Comparison of ENCODE assay signal across 9 cellular contexts in genomic region chr10:60140681-60141632, GRCh38.
A peak's percentile ranks its signal among the peaks of the same experiment; 100 is the strongest.
DNase-seq lines count a peak whose midpoint lies in the region; ATAC-seq and TF ChIP-seq lines count a peak whose summit lies in the region.
"Had no signal": no experiment of that assay in that cellular context is flagged by ENCODE, and none has a peak within 500 bp of the region (broad histone marks: within the 10 kb centered on the region; RNA-seq: fewer than 3 reads in every experiment).

No MANE protein-coding gene starts in this region.

- H3K79me2 ChIP-seq in fibroblast of lung (ENCODE audit: control insufficient read depth, insufficient read depth, low read length) (no peaks in the 10 kb centered on the region), osteoblast (ENCODE audit: insufficient read depth, low read length) (no peaks in the 10 kb centered on the region)

- H3K4me3 Mint-ChIP-seq in activated T-cell treated with anti-CD3 and anti-CD28 coated beads, Interleukin-2, amount 50 U/mL, for 24 hours: no peak overlapping the region
- H3K4me3 Mint-ChIP-seq in activated CD4-positive, alpha-beta T cell treated with anti-CD3 and anti-CD28 coated beads for 36 hours: no peak overlapping the region
- H3K4me3 Mint-ChIP-seq: activated B cell treated with CpG ODN at 0.5 μM for 24 hours had no signal

- H3K27ac Mint-ChIP-seq in activated T-cell treated with anti-CD3 and anti-CD28 coated beads, Interleukin-2, amount 50 U/mL, for 24 hours: no peak overlapping the region
- no peak overlapping the region for H3K27ac Mint-ChIP-seq in activated CD4-positive, alpha-beta T cell treated with anti-CD3 and anti-CD28 coated beads for 36 hours
- H3K27ac Mint-ChIP-seq: activated B cell treated with CpG ODN at 0.5 μM for 24 hours had no signal

- no peak overlapping the region for H3K9ac ChIP-seq in fibroblast of lung (ENCODE audit: insufficient read depth, low read length)

- H3K27me3 Mint-ChIP-seq in activated T-cell treated with anti-CD3 and anti-CD28 coated beads, Interleukin-2, amount 50 U/mL, for 24 hours: no peaks in the 10 kb centered on the region
- no peaks in the 10 kb centered on the region for H3K27me3 Mint-ChIP-seq in activated CD4-positive, alpha-beta T cell treated with anti-CD3 and anti-CD28 coated beads for 36 hours
- H3K27me3 Mint-ChIP-seq: activated B cell treated with CpG ODN at 0.5 μM for 24 hours had no signal

- H3K36me3 Mint-ChIP-seq in activated T-cell treated with anti-CD3 and anti-CD28 coated beads, Interleukin-2, amount 50 U/mL, for 24 hours (ENCODE audit: low read depth): peaks cover 40% of the 10 kb centered on the region
- peaks cover 10% of the 10 kb centered on the region for H3K36me3 Mint-ChIP-seq in activated CD4-positive, alpha-beta T cell treated with anti-CD3 and anti-CD28 coated beads for 36 hours (ENCODE audit: low read depth)

- no peaks in the 10 kb centered on the region for H3K9me3 ChIP-seq in fibroblast of lung (ENCODE audit: control insufficient read depth, insufficient read depth, low read depth, low read length)
- no peaks in the 10 kb centered on the region for H3K9me3 ChIP-seq in osteoblast (ENCODE audit: low read depth, low read length)

- DNase-seq in DMS153 (lab: John Stamatoyannopoulos, UW): peak; percentile 68
- peak; percentile 21 for DNase-seq in NCI-H345 (lab: John Stamatoyannopoulos, UW)
- peak; percentile 58 to 65 for DNase-seq in fibroblast of lung (ENCODE audit: low read depth in 2 of 2)
- no peak for DNase-seq in osteoblast (ENCODE audit: insufficient read length, low spot score, missing footprints)
- no peak for DNase-seq in activated T-cell treated with anti-CD3 and anti-CD28 coated beads, Interleukin-2, amount 50 U/mL, for 24 hours
- DNase-seq in activated CD4-positive, alpha-beta T cell treated with anti-CD3 and anti-CD28 coated beads for 36 hours: no peak
- DNase-seq: activated B cell treated with CpG ODN at 0.5 μM for 24 hours had no signal

- intact Hi-C loops in activated CD4-positive, alpha-beta T cell treated with anti-CD3 and anti-CD28 coated beads for 36 hours (cut with DNase I, micrococcal nuclease): no loop called here

- ATAC-seq in GM18502 (IDR thresholded peaks at IDR 0.05; ENCODE audit: poor library complexity, unreplicated experiment) (no peak), GM18858 (IDR thresholded peaks at IDR 0.05; ENCODE audit: unreplicated experiment) (no peak)
- ATAC-seq in activated CD4-positive, alpha-beta T cell treated with anti-CD3 and anti-CD28 coated beads for 36 hours: no peak

- no peaks in the 10 kb centered on the region for H3K9me3 Mint-ChIP-seq in activated T-cell treated with anti-CD3 and anti-CD28 coated beads, Interleukin-2, amount 50 U/mL, for 24 hours
- H3K9me3 Mint-ChIP-seq in activated CD4-positive, alpha-beta T cell treated with anti-CD3 and anti-CD28 coated beads for 36 hours (ENCODE audit: low read depth): no peaks in the 10 kb centered on the region
- H3K9me3 Mint-ChIP-seq: activated B cell treated with CpG ODN at 0.5 μM for 24 hours had no signal

- H3K27me3 ChIP-seq in fibroblast of lung (ENCODE audit: control insufficient read depth, insufficient read depth, low read length) (no peaks in the 10 kb centered on the region), osteoblast (ENCODE audit: insufficient read depth, low read length) (no peaks in the 10 kb centered on the region)

- peak overlapping the region in 1 of 4 experiments; percentile 45 for H3K4me3 ChIP-seq in fibroblast of lung (replicated peaks in 1 of 4; ENCODE audit: control extremely low read depth in 1 of 4, insufficient read depth in 1 of 4, low read depth in 3 of 4, low read length in 4 of 4)
- no peak overlapping the region for H3K4me3 ChIP-seq in osteoblast (ENCODE audit: insufficient read depth, low read length)

- peaks cover 3% of the 10 kb centered on the region for H3K4me1 Mint-ChIP-seq in activated T-cell treated with anti-CD3 and anti-CD28 coated beads, Interleukin-2, amount 50 U/mL, for 24 hours (ENCODE audit: low read depth)
- peaks cover 10% of the 10 kb centered on the region for H3K4me1 Mint-ChIP-seq in activated CD4-positive, alpha-beta T cell treated with anti-CD3 and anti-CD28 coated beads for 36 hours

- H3K36me3 ChIP-seq in fibroblast of lung (ENCODE audit: control insufficient read depth, insufficient read depth, low read length): no peaks in the 10 kb centered on the region
- H3K36me3 ChIP-seq in osteoblast (ENCODE audit: insufficient read depth, low read length): no peaks in the 10 kb centered on the region

- H3K4me1 ChIP-seq in fibroblast of lung (ENCODE audit: control insufficient read depth, extremely low read depth, insufficient read depth, low read length) (peaks cover 5% of the 10 kb centered on the region), osteoblast (ENCODE audit: insufficient read depth, low read length) (peaks cover 19% of the 10 kb centered on the region)

- H3K27ac ChIP-seq in fibroblast of lung (ENCODE audit: insufficient read depth, low read length) (no peak overlapping the region), osteoblast (ENCODE audit: low read depth, low read length) (no peak overlapping the region)

- CTCF ChIA-PET in activated CD4-positive, alpha-beta T cell treated with anti-CD3 and anti-CD28 coated beads for 36 hours (lab: Charles Lee): interaction anchor here (1.4 kb wide), 1 partner anchor 26 kb away, joined by 4 read pairs; no protein-coding TSS in a partner anchor

- H4K20me1 ChIP-seq in fibroblast of lung (ENCODE audit: control insufficient read depth, extremely low read depth, insufficient read depth, low read length) (no peaks in the 10 kb centered on the region), osteoblast (ENCODE audit: insufficient read depth, low read length) (no peaks in the 10 kb centered on the region)

- H2AFZ ChIP-seq in fibroblast of lung (ENCODE audit: low read length) (no peak overlapping the region), osteoblast (ENCODE audit: low read length) (peak overlapping the region; percentile 12)

- H3K4me2 ChIP-seq in fibroblast of lung (ENCODE audit: extremely low read depth, insufficient read depth, low read length): peak overlapping the region; percentile 1
- peak overlapping the region; percentile 73 for H3K4me2 ChIP-seq in osteoblast (ENCODE audit: insufficient read depth, low read length)

- TF ChIP-seq CTCF in fibroblast of lung (conservative IDR thresholded peaks at IDR 0.05 in 1 of 2, IDR thresholded peaks at IDR 0.05 in 1 of 2; ENCODE audit: low read depth in 1 of 2, low read length in 2 of 2) (no peak), osteoblast (IDR thresholded peaks at IDR 0.05; ENCODE audit: extremely low read depth, low read depth, low read length) (no peak)

- POLR2A ChIA-PET in activated CD4-positive, alpha-beta T cell treated with anti-CD3 and anti-CD28 coated beads for 36 hours (lab: Charles Lee): no interaction called here

Comparison
In these comparisons a context has a peak if more than half of its experiments do, and no peak if none do; other contexts are left out.
1. DNase-seq: peak in DMS153 (single experiment), NCI-H345 (single experiment) and fibroblast of lung (2 of 2); none in osteoblast (single experiment), activated T-cell treated with anti-CD3 and anti-CD28 coated beads, Interleukin-2, amount 50 U/mL, for 24 hours (single experiment) and activated CD4-positive, alpha-beta T cell treated with anti-CD3 and anti-CD28 coated beads for 36 hours (single experiment).